In genomic region chr3:133573054-133573628, GRCh38 we compare ENCODE assay signal across 8 cellular contexts. TPM values are rescaled to one million over a fixed set of nuclear protein-coding genes. Genes with fewer than 3 reads are reported as not detected.
A peak's percentile ranks its signal among the peaks of the same experiment; 100 is the strongest.
DNase-seq lines count a peak whose midpoint lies in the region; ATAC-seq, FAIRE-seq and TF ChIP-seq lines count a peak whose summit lies in the region.

No MANE protein-coding gene starts in this region.

- peak; percentile 92 for FAIRE-seq in HTR-8/SVneo (lab: Jason Lieb, UNC)

- DNase-seq in CD14-positive monocyte (ENCODE audit: low spot score) (peak; percentile 100), HTR-8/SVneo (ENCODE audit: insufficient read length, low spot score) (peak; percentile 94), erythroblast (lab: John Stamatoyannopoulos, UW) (no peak), myocyte (ENCODE audit: low read depth) (peak; percentile 100), NCI-H1048 (lab: John Stamatoyannopoulos, UW) (no peak)
- DNase-seq in activated CD8-positive, alpha-beta memory T cell treated with anti-CD3 and anti-CD28 coated beads, Interleukin-2, amount 10 ng/mL, durations not matched to agents 7 days and 5 days = peak; percentile 100
- DNase-seq in stimulated activated naive B cell treated with anti-CD40 and anti-IgM and Interleukin-4, amounts not matched to agents 10 μg/mL and 1 μg/mL and 100 μg/mL, for 72 hours = peak; percentile 100

- peak overlapping the region; percentile 77 to 88 for H3K4me3 Mint-ChIP-seq in CD14-positive monocyte
- peak overlapping the region; percentile 78 for H3K4me3 Mint-ChIP-seq in activated CD8-positive, alpha-beta memory T cell treated with anti-CD3 and anti-CD28 coated beads, Interleukin-2, amount 10 ng/mL, durations not matched to agents 7 days and 5 days
- H3K4me3 Mint-ChIP-seq in stimulated activated naive B cell treated with anti-CD40 and anti-IgM and Interleukin-4, amounts not matched to agents 10 μg/mL and 1 μg/mL and 100 μg/mL, for 72 hours = peak overlapping the region; percentile 85 to 86

- H3K36me3 Mint-ChIP-seq in CD14-positive monocyte = peaks cover 27 to 30% of the 10 kb centered on the region in 2 donors
- peaks cover 35% of the 10 kb centered on the region for H3K36me3 Mint-ChIP-seq in activated CD8-positive, alpha-beta memory T cell treated with anti-CD3 and anti-CD28 coated beads, Interleukin-2, amount 10 ng/mL, durations not matched to agents 7 days and 5 days
- H3K36me3 Mint-ChIP-seq in stimulated activated naive B cell treated with anti-CD40 and anti-IgM and Interleukin-4, amounts not matched to agents 10 μg/mL and 1 μg/mL and 100 μg/mL, for 72 hours = peaks cover 17 to 34% of the 10 kb centered on the region in 2 donors

- peak; percentile 84 for TF ChIP-seq POLR2A in erythroblast (IDR thresholded peaks at IDR 0.05; ENCODE audit: low read length)

- H3K27me3 Mint-ChIP-seq in CD14-positive monocyte (ENCODE audit: low read depth in 3 of 3) = peaks cover 0 to 1% (median 0%) of the 10 kb centered on the region in 3 donors
- no peaks in the 10 kb centered on the region for H3K27me3 Mint-ChIP-seq in activated CD8-positive, alpha-beta memory T cell treated with anti-CD3 and anti-CD28 coated beads, Interleukin-2, amount 10 ng/mL, durations not matched to agents 7 days and 5 days
- no peaks in the 10 kb centered on the region for H3K27me3 Mint-ChIP-seq in stimulated activated naive B cell treated with anti-CD40 and anti-IgM and Interleukin-4, amounts not matched to agents 10 μg/mL and 1 μg/mL and 100 μg/mL, for 72 hours

- peaks cover 73% of the 10 kb centered on the region for H3K4me1 Mint-ChIP-seq in CD14-positive monocyte
- H3K4me1 Mint-ChIP-seq in activated CD8-positive, alpha-beta memory T cell treated with anti-CD3 and anti-CD28 coated beads, Interleukin-2, amount 10 ng/mL, durations not matched to agents 7 days and 5 days = peaks cover 43% of the 10 kb centered on the region
- peaks cover 36 to 75% of the 10 kb centered on the region in 2 donors for H3K4me1 Mint-ChIP-seq in stimulated activated naive B cell treated with anti-CD40 and anti-IgM and Interleukin-4, amounts not matched to agents 10 μg/mL and 1 μg/mL and 100 μg/mL, for 72 hours

- no peaks in the 10 kb centered on the region for H3K9me3 Mint-ChIP-seq in CD14-positive monocyte
- no peaks in the 10 kb centered on the region for H3K9me3 Mint-ChIP-seq in activated CD8-positive, alpha-beta memory T cell treated with anti-CD3 and anti-CD28 coated beads, Interleukin-2, amount 10 ng/mL, durations not matched to agents 7 days and 5 days (ENCODE audit: low read depth)
- H3K9me3 Mint-ChIP-seq in stimulated activated naive B cell treated with anti-CD40 and anti-IgM and Interleukin-4, amounts not matched to agents 10 μg/mL and 1 μg/mL and 100 μg/mL, for 72 hours = no peaks in the 10 kb centered on the region

- CTCF ChIA-PET in activated CD8-positive, alpha-beta memory T cell treated with anti-CD3 and anti-CD28 coated beads, Interleukin-2, amount 10 ng/mL, durations not matched to agents 7 days and 5 days (lab: Charles Lee) = interaction anchor here (0.6 to 8.9 kb wide), 12 partner anchors 10 to 901 kb away, joined by 3 to 100 read pairs (median 4); no protein-coding TSS in a partner anchor

- TF ChIP-seq CTCF in CD14-positive monocyte (IDR thresholded peaks at IDR 0.05) = peak; percentile 13

- peak; percentile 69 for ATAC-seq in GM21360 (IDR thresholded peaks at IDR 0.05; ENCODE audit: unreplicated experiment)
- ATAC-seq in activated CD8-positive, alpha-beta memory T cell treated with anti-CD3 and anti-CD28 coated beads, Interleukin-2, amount 10 ng/mL, durations not matched to agents 7 days and 5 days = peak; percentile 82
- ATAC-seq in stimulated activated naive B cell treated with anti-CD40 and anti-IgM and Interleukin-4, amounts not matched to agents 10 μg/mL and 1 μg/mL and 100 μg/mL, for 72 hours (replicated peaks) = peak; percentile 81 to 85

- intact Hi-C loops in CD14-positive monocyte (cut with micrococcal nuclease) = loop anchor here (2.0 to 10.0 kb wide), 3 partner anchors 232 to 851 kb away; partner anchors contain the start of genes NPHP3 (in 2 of the 2) and SRPRB (in 1 of the 2)

- H3K27ac Mint-ChIP-seq in CD14-positive monocyte = peak overlapping the region; percentile 99 to 100 (median 99)
- H3K27ac Mint-ChIP-seq in activated CD8-positive, alpha-beta memory T cell treated with anti-CD3 and anti-CD28 coated beads, Interleukin-2, amount 10 ng/mL, durations not matched to agents 7 days and 5 days = peak overlapping the region; percentile 100
- H3K27ac Mint-ChIP-seq in stimulated activated naive B cell treated with anti-CD40 and anti-IgM and Interleukin-4, amounts not matched to agents 10 μg/mL and 1 μg/mL and 100 μg/mL, for 72 hours = peak overlapping the region; percentile 99

RNA-seq across cellular contexts. Expression of gene CDV3, which starts 0.3 kb away (rescaled TPM):
- polyA plus RNA-seq in CD14-positive monocyte = 10 to 100 TPM; 30.0 to 30.3 TPM
- total RNA-seq in activated CD8-positive, alpha-beta memory T cell treated with anti-CD3 and anti-CD28 coated beads, Interleukin-2, amount 10 ng/mL, durations not matched to agents 7 days and 5 days = 100 to 1,000 TPM; 193 to 263 TPM
- 396 and 434 TPM in 2 replicates for total RNA-seq in myocyte
- polyA plus RNA-seq in myocyte (2012) = 192 TPM

Comparison
In these comparisons a context has a peak if more than half of its experiments do, and no peak if none do; other contexts are left out.
1. DNase-seq: peak in CD14-positive monocyte (single experiment), HTR-8/SVneo (single experiment), activated CD8-positive, alpha-beta memory T cell treated with anti-CD3 and anti-CD28 coated beads, Interleukin-2, amount 10 ng/mL, durations not matched to agents 7 days and 5 days (single experiment), myocyte (single experiment) and stimulated activated naive B cell treated with anti-CD40 and anti-IgM and Interleukin-4, amounts not matched to agents 10 μg/mL and 1 μg/mL and 100 μg/mL, for 72 hours (single experiment); none in erythroblast (0 of 2) and NCI-H1048 (single experiment).
2. Peak in every context shown above with its lines, with median percentiles within 50 percentile points of each other: H3K27ac Mint-ChIP-seq, H3K4me3 Mint-ChIP-seq and ATAC-seq.